In genomic region chr15:82549199-82549665, GRCh38 we compare ENCODE assay signal across 1 cellular context.
TF ChIP-seq lines count a peak whose summit lies in the region.

No MANE protein-coding gene starts in this region.

TF ChIP-seq in K562, 482 proteins besides CTCF, POLR2A, EP300 and RAD21 (continued from another document):
- TF ChIP-seq CHD7 (IDR thresholded peaks at IDR 0.05; ENCODE audit: low read depth, low read length) (no peak), ZZZ3 (IDR thresholded peaks at IDR 0.05) (no peak), NFYB (IDR thresholded peaks at IDR 0.05; ENCODE audit: extremely low read depth, insufficient read length) (peak; percentile 16), ETV6 (IDR thresholded peaks at IDR 0.05; ENCODE audit: borderline replicate concordance in 1 of 2, low read depth in 2 of 2, low read length in 1 of 2) (no peak), ETV6 (CRISPR knock-in tag; IDR thresholded peaks at IDR 0.05; ENCODE audit: borderline replicate concordance) (no peak), MTA3 (IDR thresholded peaks at IDR 0.05; ENCODE audit: borderline replicate concordance) (no peak), PREB (CRISPR knock-in tag; IDR thresholded peaks at IDR 0.05) (no peak), SP2 (IDR thresholded peaks at IDR 0.05; ENCODE audit: extremely low read depth, low read depth, low read length, poor library complexity, severe bottlenecking) (no peak), GMEB1 (CRISPR knock-in tag; IDR thresholded peaks at IDR 0.05) (no peak), ELK1 (CRISPR knock-in tag; IDR thresholded peaks at IDR 0.05) (no peak), AFF4 (CRISPR knock-in tag; IDR thresholded peaks at IDR 0.05) (no peak), ERF (CRISPR knock-in tag; IDR thresholded peaks at IDR 0.05) (peak; percentile 15; the same call in 1 of the 2 replicates), IRF9 (tag; IDR thresholded peaks at IDR 0.05) (0 out of 2 replicates have a peak, but pooled peaks have one; percentile 37), TFAP4 (CRISPR knock-in tag; IDR thresholded peaks at IDR 0.05; ENCODE audit: borderline replicate concordance) (no peak), ZNF518B (CRISPR knock-in tag; IDR thresholded peaks at IDR 0.05) (no peak), HOMEZ (CRISPR knock-in tag; IDR thresholded peaks at IDR 0.05) (no peak), CAMTA2 (CRISPR knock-in tag; conservative IDR thresholded peaks at IDR 0.05) (no peak), BHLHE40 (IDR thresholded peaks at IDR 0.05; ENCODE audit: low read length) (peak; percentile 47; the same call in 1 of the 2 replicates), ZNF766 (CRISPR knock-in tag; conservative IDR thresholded peaks at IDR 0.05) (peak; percentile 48; the same call in 1 of the 2 replicates)
TF ChIP-seq in K562: peak in this region for 50.
